In the genomic region with DNA sequence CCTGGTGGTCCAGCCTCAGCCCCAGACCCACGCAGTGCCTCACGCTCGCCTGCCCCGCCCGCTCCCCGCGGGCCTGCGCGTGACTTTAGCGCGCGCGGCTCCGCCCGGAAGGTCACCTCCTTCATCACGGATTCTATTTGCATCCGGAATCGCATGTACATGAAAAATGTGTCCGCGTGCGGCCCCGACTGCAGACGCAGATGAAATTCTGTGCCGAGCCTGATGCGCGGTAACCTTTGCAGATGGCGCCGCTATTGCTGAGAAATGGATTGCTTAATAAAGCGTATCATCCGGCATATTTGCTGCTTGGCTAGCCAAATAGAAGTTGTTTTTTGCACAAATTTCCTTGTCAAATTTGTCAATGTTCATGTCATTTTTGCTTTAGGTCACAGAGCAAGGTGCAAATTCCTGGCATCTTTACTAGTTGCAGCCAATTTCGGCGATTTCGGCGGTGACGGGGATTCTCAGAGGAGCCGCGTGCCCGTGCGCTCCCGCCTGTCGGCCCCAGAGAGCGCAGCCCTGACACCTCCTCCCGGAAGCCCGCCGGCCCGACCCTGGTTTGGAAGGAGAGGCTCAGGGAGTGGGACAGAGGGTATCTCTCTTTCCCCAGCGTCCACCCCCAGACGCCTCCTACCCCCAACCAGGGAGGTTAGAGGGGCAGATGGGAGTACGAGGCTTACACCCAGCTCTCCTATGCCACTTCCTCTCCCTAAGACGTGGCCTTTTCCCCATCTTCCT, we compare ENCODE assay signal across 14 cellular contexts.
"Had no signal": no experiment of that assay in that cellular context is flagged by ENCODE, and none has a peak within 500 bp of the region (broad histone marks: within the 10 kb centered on the region; RNA-seq: fewer than 3 reads in every experiment).

No MANE protein-coding gene starts in this region.

- H3K9me3 Mint-ChIP-seq: activated CD4-positive, alpha-beta T cell treated with anti-CD3 and anti-CD28 coated beads, Interleukin-2, amount 10 ng/mL, durations not matched to agents 7 days and 5 days; activated naive CD4-positive, alpha-beta T cell treated with anti-CD3 and anti-CD28 coated beads, Interleukin-2, amount 50 U/mL, for 72 hours; activated T-cell treated with anti-CD3 and anti-CD28 coated beads, Interleukin-2, amount 50 U/mL, for 72 hours; stimulated activated effector memory CD8-positive, alpha-beta T cell treated with anti-CD3 and anti-CD28 coated beads, Interleukin-12 subunit alpha, Interleukin-12 subunit beta, amount 100 ng/mL, for 72 hours; T-helper 2 cell treated with Interferon-gamma antibody and Interleukin-4, amounts not matched to agents 5 μg/mL and 100 μg/mL, for 36 hours had no signal

- H3K36me3 Mint-ChIP-seq: stimulated activated effector memory CD8-positive, alpha-beta T cell treated with anti-CD3 and anti-CD28 coated beads, Interleukin-12 subunit alpha, Interleukin-12 subunit beta, amount 100 ng/mL, for 72 hours had no signal

- H3K36me3 ChIP-seq: cardiac muscle cell, esophagus squamous epithelium, left lung had no signal

- H3K27ac ChIP-seq: cardiac muscle cell, esophagus squamous epithelium, hepatocyte, left lung had no signal

- DNase-seq: activated CD4-positive, alpha-beta T cell treated with anti-CD3 and anti-CD28 coated beads, Interleukin-2, amount 10 ng/mL, durations not matched to agents 7 days and 5 days; activated CD4-positive, CD25-positive, alpha-beta regulatory T cell; activated CD8-positive, alpha-beta memory T cell treated with anti-CD3 and anti-CD28 coated beads, Interleukin-2, amount 50 U/mL, for 48 hours; activated gamma-delta T cell; activated T-cell treated with anti-CD3 and anti-CD28 coated beads, Interleukin-2, amount 50 U/mL, for 72 hours; esophagus squamous epithelium; islet precursor cell; mammary epithelial cell had no signal

- H2AFZ ChIP-seq: hepatocyte had no signal

- H3K9me3 ChIP-seq: left lung had no signal

- H3K27ac Mint-ChIP-seq: activated CD4-positive, alpha-beta T cell treated with anti-CD3 and anti-CD28 coated beads, Interleukin-2, amount 10 ng/mL, durations not matched to agents 7 days and 5 days; activated naive CD4-positive, alpha-beta T cell treated with anti-CD3 and anti-CD28 coated beads, Interleukin-2, amount 50 U/mL, for 72 hours; activated T-cell treated with anti-CD3 and anti-CD28 coated beads, Interleukin-2, amount 50 U/mL, for 72 hours; stimulated activated effector memory CD8-positive, alpha-beta T cell treated with anti-CD3 and anti-CD28 coated beads, Interleukin-12 subunit alpha, Interleukin-12 subunit beta, amount 100 ng/mL, for 72 hours; T-helper 2 cell treated with Interferon-gamma antibody and Interleukin-4, amounts not matched to agents 5 μg/mL and 100 μg/mL, for 36 hours had no signal

- H3K79me2 ChIP-seq: hepatocyte had no signal

- H3K4me2 ChIP-seq: hepatocyte had no signal

- H3K4me3 ChIP-seq: cardiac muscle cell, esophagus squamous epithelium, hepatocyte, left lung had no signal

- ATAC-seq: activated naive CD4-positive, alpha-beta T cell treated with anti-CD3 and anti-CD28 coated beads, Interleukin-2, amount 50 U/mL, for 72 hours; activated T-cell treated with anti-CD3 and anti-CD28 coated beads, Interleukin-2, amount 50 U/mL, for 72 hours; left lung; stimulated activated effector memory CD8-positive, alpha-beta T cell treated with anti-CD3 and anti-CD28 coated beads, Interleukin-12 subunit alpha, Interleukin-12 subunit beta, amount 100 ng/mL, for 72 hours had no signal

- H3K4me3 Mint-ChIP-seq: activated CD4-positive, alpha-beta T cell treated with anti-CD3 and anti-CD28 coated beads, Interleukin-2, amount 10 ng/mL, durations not matched to agents 7 days and 5 days; activated T-cell treated with anti-CD3 and anti-CD28 coated beads, Interleukin-2, amount 50 U/mL, for 72 hours; stimulated activated effector memory CD8-positive, alpha-beta T cell treated with anti-CD3 and anti-CD28 coated beads, Interleukin-12 subunit alpha, Interleukin-12 subunit beta, amount 100 ng/mL, for 72 hours; T-helper 2 cell treated with Interferon-gamma antibody and Interleukin-4, amounts not matched to agents 5 μg/mL and 100 μg/mL, for 36 hours had no signal
